In genomic region chr9:121532881-121533280, GRCh38 we compare ENCODE assay signal across 23 cellular contexts. TPM values are rescaled to one million over a fixed set of nuclear protein-coding genes. Genes with fewer than 3 reads are reported as not detected.
"Had no signal": no experiment of that assay in that cellular context is flagged by ENCODE, and none has a peak within 500 bp of the region (broad histone marks: within the 10 kb centered on the region; RNA-seq: fewer than 3 reads in every experiment).

No MANE protein-coding gene starts in this region.

- H3K4me3 ChIP-seq: SJSA1, SK-N-MC had no signal

- H3K9me3 ChIP-seq: SJSA1 had no signal

- H3K27me3 ChIP-seq: SJSA1 had no signal

- DNase-seq: KBM-7, NCI-H1092, NCI-H1105 treated with DMSO at 0.1 percent for 48 hours, NCI-H1417 treated with DMSO at 0.1 percent for 48 hours, NCI-H146, NCI-H1694 treated with DMSO at 0.1 percent for 48 hours, NCI-H1930, NCI-H2081, NCI-H2107, NCI-H226, NCI-H446, NCI-H510A, NCI-H524 treated with DMSO at 0.1 percent for 48 hours, NCI-H69, NCI-H774, Right ventricle myocardium superior, RPMI8226, SIG-M5 had no signal

- H3K27ac ChIP-seq: SJSA1, SK-N-MC had no signal

- H3K4me1 ChIP-seq: SJSA1 had no signal

- H3K36me3 ChIP-seq: SJSA1 had no signal

RNA-seq across cellular contexts. Expression of gene GGTA1, which starts 33.2 kb away (rescaled TPM):
- total RNA-seq: HT-29, LHCN-M2, MCF 10A, SJSA1 had no signal
